ENCODE assay signal across 11 cellular contexts in the genomic region with DNA sequence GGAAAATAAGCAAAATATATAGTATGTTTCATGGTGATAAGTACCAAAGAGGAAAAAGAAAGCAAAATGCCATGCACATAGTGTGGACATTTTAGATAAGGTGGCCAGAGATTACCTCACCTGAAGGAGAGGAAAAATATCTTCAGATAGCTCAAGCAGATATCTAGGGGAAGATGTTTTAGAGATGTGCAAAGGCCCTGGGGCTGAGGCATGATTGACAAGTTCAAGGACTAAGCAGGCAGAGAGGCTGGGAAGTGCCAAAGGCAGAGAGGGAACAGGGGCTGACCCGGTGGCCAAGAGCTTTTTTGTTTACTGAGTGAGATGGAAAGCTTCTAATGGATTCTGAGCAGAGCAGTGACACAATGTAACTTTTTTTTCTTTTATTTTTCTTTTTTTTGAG. TPM values are rescaled to one million over a fixed set of nuclear protein-coding genes. Genes with fewer than 3 reads are reported as not detected.
"Had no signal": no experiment of that assay in that cellular context is flagged by ENCODE, and none has a peak within 500 bp of the region (broad histone marks: within the 10 kb centered on the region; RNA-seq: fewer than 3 reads in every experiment).

No MANE protein-coding gene starts in this region.

- ATAC-seq: GM23338 had no signal

- H3K27ac Mint-ChIP-seq: GM23338, H9, HFFc6 had no signal

- H3K9ac ChIP-seq: KMS-11 had no signal

- H3K27ac ChIP-seq: HL-60, KMS-11 had no signal

- H3K4me3 ChIP-seq: GM23338 had no signal

- H3K4me2 ChIP-seq: GM23338, KMS-11 had no signal

- FAIRE-seq: H1, H54 had no signal

- H3K4me1 Mint-ChIP-seq: GM23338 had no signal

- H3K4me3 Mint-ChIP-seq: GM23338, H9, HFFc6 had no signal

- H3K9me3 Mint-ChIP-seq: GM23338, H9, HFFc6 had no signal

- H2AFZ ChIP-seq: GM23338 had no signal

- DNase-seq: H9, HCEC 1CT, HFFc6, IMR-90, KBM-7 had no signal

RNA-seq across cellular contexts. Expression of a gene that starts 4.4 kb away (rescaled TPM):
- total RNA-seq: GM23338, H1, H9, HFFc6, HT1080, IMR-90 had no signal
- polyA plus RNA-seq: GM23338, H1, IMR-90 had no signal

RNA-seq across cellular contexts. Expression of a gene that starts 28.9 kb away (rescaled TPM):
- total RNA-seq: GM23338, H1, H9, HFFc6, HT1080, IMR-90 had no signal
- polyA plus RNA-seq: GM23338 had no signal
